19 cellular contexts compared by ENCODE assay signal in genomic region chr2:111710613-111711012, GRCh38.
"Had no signal": no experiment of that assay in that cellular context is flagged by ENCODE, and none has a peak within 500 bp of the region (broad histone marks: within the 10 kb centered on the region; RNA-seq: fewer than 3 reads in every experiment).

No MANE protein-coding gene starts in this region.

- DNase-seq: activated CD4-positive, alpha-beta T cell treated with anti-CD3 and anti-CD28 coated beads, Interleukin-2, amount 50 U/mL, for 4 hours; adrenal gland; brain microvascular endothelial cell; central memory CD4-positive, alpha-beta T cell; effector memory CD4-positive, alpha-beta T cell; foreskin melanocyte; left lung; nephron progenitor cell; stimulated activated CD4-positive, alpha-beta T cell treated with anti-CD3 and anti-CD28 coated beads, Interleukin-2, amount 100 ng/mL, for 48 hours; stimulated activated CD8-positive, alpha-beta memory T cell treated with anti-CD3 and anti-CD28 coated beads, Interleukin-4, amount 100 ng/mL, for 48 hours; stimulated activated naive B cell treated with anti-CD40 and anti-IgM and Interleukin-4, amounts not matched to agents 10 μg/mL and 1 μg/mL and 100 μg/mL, for 72 hours; T-cell; transverse colon had no signal

- H3K27me3 ChIP-seq: adrenal gland, ascending aorta, brain microvascular endothelial cell, left lung, transverse colon, vagina had no signal

- ATAC-seq: activated T-helper 17 cell treated with anti-CD3 and anti-CD28 coated beads, Interleukin-2, amount 50 U/mL, for 72 hours; esophagus mucosa; left lung; stimulated activated naive B cell treated with anti-CD40 and anti-IgM and Interleukin-4, amounts not matched to agents 10 μg/mL and 1 μg/mL and 100 μg/mL, for 72 hours; T-cell had no signal

- H3K36me3 ChIP-seq: adrenal gland, ascending aorta, brain microvascular endothelial cell, left lung, prostate gland, transverse colon, vagina had no signal

- H3K4me3 ChIP-seq: adrenal gland, ascending aorta, left lung, lung, prostate gland, transverse colon, vagina had no signal

- H3K27ac ChIP-seq: adrenal gland, ascending aorta, brain microvascular endothelial cell, left lung, prostate gland, transverse colon, vagina had no signal

- H3K9me3 ChIP-seq: adrenal gland, ascending aorta, left lung, prostate gland, transverse colon, vagina had no signal

- H3K4me1 ChIP-seq: adrenal gland, prostate gland had no signal
